14 cellular contexts compared by ENCODE assay signal in the genomic region with DNA sequence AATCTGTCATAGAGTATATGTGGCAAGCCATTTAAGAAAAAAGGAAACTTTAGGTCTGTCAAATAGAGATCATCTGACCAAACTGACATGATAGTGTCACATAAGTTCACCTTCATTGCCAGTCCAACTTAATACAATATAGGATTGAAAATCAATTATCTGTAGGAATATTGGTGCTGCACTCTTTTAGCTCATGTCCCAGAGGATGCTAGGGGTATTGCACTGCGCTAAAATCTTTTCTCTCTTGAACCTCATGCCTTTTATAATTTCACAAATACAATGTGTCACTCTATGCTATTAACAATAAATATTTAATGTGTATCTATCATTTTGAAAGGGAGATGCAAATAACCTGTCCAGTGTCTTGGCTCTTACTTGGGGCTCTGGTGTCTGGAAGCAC.
DNase-seq lines count a peak whose midpoint lies in the region; ATAC-seq and TF ChIP-seq lines count a peak whose summit lies in the region.
"Had no signal": no experiment of that assay in that cellular context is flagged by ENCODE, and none has a peak within 500 bp of the region (broad histone marks: within the 10 kb centered on the region; RNA-seq: fewer than 3 reads in every experiment).

No MANE protein-coding gene starts in this region.

- H3K27ac ChIP-seq in PC-9, result no peak overlapping the region
- H3K27ac ChIP-seq: BLaER1 treated with 17β-estradiol and CSF1 and Interleukin-3, amounts not matched to agents 10 nM and 100 nM had no signal

- H3F3A ChIP-seq in PC-9 (ENCODE audit: insufficient read depth, low read depth), result no peaks in the 10 kb centered on the region; the same call in 1 of the 2 replicates

- no peak for ATAC-seq in HG02798 (IDR thresholded peaks at IDR 0.05; ENCODE audit: poor library complexity, unreplicated experiment)
- ATAC-seq: natural killer cell, Right ventricle myocardium inferior had no signal

- CTCF ChIA-PET in PC-9 (lab: Charles Lee), result no interaction called here

- DNase-seq in PC-9 (no peak), fibroblast of pulmonary artery (ENCODE audit: low read depth) (no peak), retinal pigment epithelial cell (ENCODE audit: low read depth) (no peak), T-helper 1 cell (no peak), SKM-1 treated with dmso at 0.1 percent for 144 hours (lab: John Stamatoyannopoulos, UW; ENCODE audit: unreplicated experiment) (no peak)
- DNase-seq: activated effector memory CD4-positive, alpha-beta T cell treated with anti-CD3 and anti-CD28 coated beads, Interleukin-2, amount 50 U/mL, for 16 hours; amniotic stem cell; natural killer cell; NCI-H146; stimulated activated CD4-positive, alpha-beta T cell treated with anti-CD3 and anti-CD28 coated beads, Interleukin-12 subunit alpha, Interleukin-12 subunit beta, amount 100 ng/mL, for 4 hours had no signal

- intact Hi-C loops in PC-9 (cut with micrococcal nuclease; ENCODE audit: unreplicated experiment), result loop anchor here (10.0 kb wide), 1 partner anchor 56 kb away; no protein-coding TSS in a partner anchor

- H3K79me2 ChIP-seq in PC-9 (ENCODE audit: low read depth), result no peaks in the 10 kb centered on the region

- H3K9me3 ChIP-seq in PC-9 (ENCODE audit: insufficient read depth, low read depth), result no peaks in the 10 kb centered on the region

- POLR2A ChIA-PET in PC-9 (lab: Charles Lee; ENCODE audit: unreplicated experiment), result no interaction called here

- no peaks in the 10 kb centered on the region for H3K27me3 ChIP-seq in PC-9 (ENCODE audit: insufficient read depth, low read depth)
- H3K27me3 ChIP-seq: BLaER1 treated with 17β-estradiol and CSF1 and Interleukin-3, amounts not matched to agents 10 nM and 100 nM had no signal

- H3K4me3 ChIP-seq in PC-9 (no peak overlapping the region), fibroblast of pulmonary artery (replicated peaks; ENCODE audit: low read depth, low read length) (no peak overlapping the region), retinal pigment epithelial cell (ENCODE audit: low read length) (no peak overlapping the region)
- H3K4me3 ChIP-seq: BLaER1 treated with 17β-estradiol and CSF1 and Interleukin-3, amounts not matched to agents 10 nM and 100 nM had no signal

- no peaks in the 10 kb centered on the region for H3K36me3 ChIP-seq in PC-9 (ENCODE audit: low read depth)
- H3K36me3 ChIP-seq: BLaER1 treated with 17β-estradiol and CSF1 and Interleukin-3, amounts not matched to agents 10 nM and 100 nM had no signal

- H4K20me1 ChIP-seq in PC-9 (ENCODE audit: insufficient read depth), result no peaks in the 10 kb centered on the region
- H4K20me1 ChIP-seq: BLaER1 treated with 17β-estradiol and CSF1 and Interleukin-3, amounts not matched to agents 10 nM and 100 nM had no signal

- H2AFZ ChIP-seq in PC-9, result no peak overlapping the region

- no peaks in the 10 kb centered on the region for H3K9me2 ChIP-seq in PC-9 (ENCODE audit: insufficient read depth)

- TF ChIP-seq CTCF in GM12874 (IDR thresholded peaks at IDR 0.05; ENCODE audit: insufficient read depth, low read depth, low read length) (peak; percentile 25; the same call in 1 of the 2 replicates), PC-9 (conservative IDR thresholded peaks at IDR 0.05) (peak; percentile 36; the same call in 1 of the 2 replicates), fibroblast of pulmonary artery (IDR thresholded peaks at IDR 0.05; ENCODE audit: low read length, missing control alignments) (peak; percentile 21), retinal pigment epithelial cell (conservative IDR thresholded peaks at IDR 0.05; ENCODE audit: low read depth, low read length) (peak; percentile 34)

- no TSS peak for BruUV-seq in PC-9 (replicated peaks; lab: Mats Ljungman, UMichigan)

- H3K4me2 ChIP-seq in PC-9, result no peak overlapping the region
- H3K4me2 ChIP-seq: BLaER1 treated with 17β-estradiol and CSF1 and Interleukin-3, amounts not matched to agents 10 nM and 100 nM had no signal

- H3K4me1 ChIP-seq in PC-9 (replicated peaks; ENCODE audit: insufficient read depth), result no peaks in the 10 kb centered on the region
